25 cellular contexts compared by ENCODE assay signal in the genomic region with DNA sequence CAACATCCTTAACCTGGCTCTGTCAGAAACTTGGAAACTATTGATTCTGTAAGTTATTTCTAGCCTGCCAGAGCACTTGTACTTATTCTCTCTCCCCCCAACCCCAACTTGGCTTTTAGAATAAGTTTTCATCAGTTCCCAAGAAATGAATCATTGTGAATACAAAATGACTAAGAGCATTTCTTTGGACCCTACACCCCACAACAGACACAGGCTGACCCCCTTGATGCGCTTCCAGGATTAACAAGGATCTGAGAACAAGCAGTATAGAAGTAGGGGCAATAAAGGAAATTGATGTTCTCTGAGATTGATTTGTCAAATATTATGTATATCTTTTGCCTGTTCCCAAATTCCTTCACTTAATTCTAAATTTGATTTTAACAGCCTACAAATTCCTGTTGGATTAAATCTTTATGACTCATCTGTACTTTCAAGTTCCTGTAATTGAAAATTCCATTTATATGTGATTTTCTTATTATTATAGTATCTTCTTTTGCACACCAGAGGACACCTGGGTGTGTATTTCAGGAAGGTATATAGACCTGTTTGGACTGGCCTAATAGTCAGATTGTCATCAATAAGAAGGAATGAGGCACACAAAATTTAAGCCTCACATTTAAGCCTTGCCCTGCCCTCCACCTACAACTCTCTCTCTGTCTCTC. TPM values are rescaled to one million over a fixed set of nuclear protein-coding genes. Genes with fewer than 3 reads are reported as not detected.
DNase-seq lines count a peak whose midpoint lies in the region; ATAC-seq, FAIRE-seq and TF ChIP-seq lines count a peak whose summit lies in the region.
"Had no signal": no experiment of that assay in that cellular context is flagged by ENCODE, and none has a peak within 500 bp of the region (broad histone marks: within the 10 kb centered on the region; RNA-seq: fewer than 3 reads in every experiment).

No MANE protein-coding gene starts in this region.

- intact Hi-C loops in body of pancreas (cut with DNase I) = no loop called here

- H3K27ac ChIP-seq in A549 (peak overlapping the region in 1 of 2 experiments; percentile 48; a peak in 3 of 6 replicates), body of pancreas (no peak overlapping the region)
- H3K27ac ChIP-seq: BLaER1 treated with 17β-estradiol and CSF1 and Interleukin-3, amounts not matched to agents 10 nM and 100 nM; pancreas; skin epidermis; stomach; upper lobe of left lung had no signal

- H3K9me3 ChIP-seq in A549 (no peaks in the 10 kb centered on the region), body of pancreas (no peaks in the 10 kb centered on the region)
- H3K9me3 ChIP-seq: BLaER1 treated with 17β-estradiol and CSF1 and Interleukin-3, amounts not matched to agents 10 nM and 100 nM; pancreas; stomach; upper lobe of left lung had no signal

- TF ChIP-seq CTCF in A549 (IDR thresholded peaks at IDR 0.05) = no peak
- no peak for TF ChIP-seq CTCF in astrocyte of the cerebellum (IDR thresholded peaks at IDR 0.05; ENCODE audit: low read depth, low read length, missing control alignments)
- no peak for TF ChIP-seq CTCF in body of pancreas (IDR thresholded peaks at IDR 0.05)

- no peak for DNase-seq in A549 (ENCODE audit: low read depth in 1 of 2, low spot score in 1 of 2)
- DNase-seq in LHCN-M2 (ENCODE audit: low read depth) = peak; percentile 65
- peak; percentile 55 for DNase-seq in astrocyte of the cerebellum (ENCODE audit: low read depth)
- DNase-seq in fibroblast of peridontal ligament (ENCODE audit: extremely low read depth) = peak; percentile 33
- no peak for DNase-seq in body of pancreas
- no peak for DNase-seq in amygdala (lab: John Stamatoyannopoulos, UW)
- DNase-seq in stimulated activated CD4-positive, alpha-beta T cell treated with anti-CD3 and anti-CD28 coated beads, Interleukin-4, amount 100 ng/mL, for 1 hour = no peak
- no peak for DNase-seq in HT-29 (ENCODE audit: low spot score)
- DNase-seq: activated CD4-positive, alpha-beta T cell treated with anti-CD3 and anti-CD28 coated beads for 4 hours; activated naive CD8-positive, alpha-beta T cell treated with anti-CD3 and anti-CD28 coated beads, Interleukin-2, amount 10 ng/mL, durations not matched to agents 7 days and 5 days; effector CD4-positive, alpha-beta T cell; H7; hypothalamus; kidney glomerular epithelial cell; mesendoderm; naive thymus-derived CD8-positive, alpha-beta T cell; NCI-H1930; NCI-H446 treated with DMSO at 0.1 percent for 48 hours; pancreas; stomach; upper lobe of left lung had no signal

- no peak for FAIRE-seq in A549 (lab: Jason Lieb, UNC)
- FAIRE-seq: A204.1, pancreas had no signal

- TF ChIP-seq POLR2A in A549 (IDR thresholded peaks at IDR 0.05; ENCODE audit: low read length) = no peak
- TF ChIP-seq POLR2A in body of pancreas (IDR thresholded peaks at IDR 0.05) = no peak

- no peak for ATAC-seq in A549
- no peak for ATAC-seq in body of pancreas
- ATAC-seq: activated T-helper 17 cell treated with anti-CD3 and anti-CD28 coated beads, Interleukin-2, amount 50 U/mL, for 72 hours; naive thymus-derived CD8-positive, alpha-beta T cell; pancreas had no signal

- H3K36me3 ChIP-seq in body of pancreas (replicated peaks in 1 of 2; ENCODE audit: insufficient read depth in 1 of 2, low read depth in 2 of 2) = no peaks in the 10 kb centered on the region
- H3K36me3 ChIP-seq: BLaER1 treated with 17β-estradiol and CSF1 and Interleukin-3, amounts not matched to agents 10 nM and 100 nM; pancreas; stomach; upper lobe of left lung had no signal

- in situ Hi-C loops in astrocyte of the cerebellum (cut with HindIII; ENCODE audit: low sequenced_read_pairs) = no loop called here

- POLR2A ChIA-PET in A549 (lab: Yijun Ruan, JAX) = interaction anchor here (1.5 kb wide), 1 partner anchor 10 kb away, joined by 4 read pairs; the partner anchor contains the start of gene PTPN4

- peak overlapping the region; percentile 48 for H3K4me2 ChIP-seq in A549
- H3K4me2 ChIP-seq: BLaER1 treated with 17β-estradiol and CSF1 and Interleukin-3, amounts not matched to agents 10 nM and 100 nM had no signal

- CTCF ChIA-PET in A549 (lab: Yijun Ruan, JAX) = interaction anchor here (1.0 to 3.8 kb wide), 2 partner anchors 47 to 73 kb away, joined by 3 to 16 read pairs; no protein-coding TSS in a partner anchor

- H3K4me1 ChIP-seq in A549 (peaks cover 44% of the 10 kb centered on the region), body of pancreas (no peaks in the 10 kb centered on the region)
- H3K4me1 ChIP-seq: pancreas had no signal

- no peak for TF ChIP-seq RAD21 in A549 (conservative IDR thresholded peaks at IDR 0.05 in 1 of 2, IDR thresholded peaks at IDR 0.05 in 1 of 2)

- no peak for TF ChIP-seq EP300 in A549 (IDR thresholded peaks at IDR 0.05)

- 50% methylated on average over 1 of the region's 1 CpG for WGBS in A549 (ENCODE audit: missing lambda C conversion rate)
- 96% methylated on average over 1 of the region's 1 CpG for WGBS in body of pancreas, 2 donors

- H3K27me3 ChIP-seq in body of pancreas = no peaks in the 10 kb centered on the region
- H3K27me3 ChIP-seq: BLaER1 treated with 17β-estradiol and CSF1 and Interleukin-3, amounts not matched to agents 10 nM and 100 nM; pancreas; stomach; upper lobe of left lung had no signal

- H3K4me3 ChIP-seq in A549 = no peak overlapping the region
- H3K4me3 ChIP-seq in astrocyte of the cerebellum (ENCODE audit: low read depth, low read length) = no peak overlapping the region
- no peak overlapping the region for H3K4me3 ChIP-seq in body of pancreas
- H3K4me3 ChIP-seq: BLaER1 treated with 17β-estradiol and CSF1 and Interleukin-3, amounts not matched to agents 10 nM and 100 nM; pancreas; skin epidermis; stomach; upper lobe of left lung had no signal

TF ChIP-seq in A549, 52 proteins besides CTCF, POLR2A, EP300 and RAD21:
- TF ChIP-seq ZC3H11A (IDR thresholded peaks at IDR 0.05) (no peak), RNF2 (IDR thresholded peaks at IDR 0.05; ENCODE audit: borderline replicate concordance, low read depth) (no peak), JUNB (IDR thresholded peaks at IDR 0.05) (peak; percentile 77), KDM1A (IDR thresholded peaks at IDR 0.05; ENCODE audit: low read depth) (no peak), FOSL2 (IDR thresholded peaks at IDR 0.05) (peak; percentile 44; the same call in 1 of the 2 replicates), FOSL2 (CRISPR knock-in tag; IDR thresholded peaks at IDR 0.05) (no peak), ATOH8 (CRISPR knock-in tag; IDR thresholded peaks at IDR 0.05; ENCODE audit: low read depth) (no peak)
TF ChIP-seq in A549: peak in this region for 2.

RNA-seq across cellular contexts. Expression of gene PTPN4, which starts 10.2 kb away (rescaled TPM):
- polyA plus RNA-seq in A549 (2011; rRNA removed) (36.6 and 47.9 TPM in 2 replicates), A549 (2017; fragmentation: RNase III; extraction: RNeasy Plus Mini Kit Qiagen cat#74134 plus additional on column Dnase treatment) (14.1 to 16.9 TPM (median 14.5 TPM) in 3 replicates)
- 7.2 and 9.2 TPM in 2 replicates for polyA plus RNA-seq in A549 (2012; cell fraction: cytosol; rRNA removed)
- 8.8 and 10.0 TPM in 2 replicates for polyA plus RNA-seq in A549 (2012; cell fraction: nucleus; rRNA removed)
- polyA minus RNA-seq in A549 (2011; rRNA and poly(A)+ RNA removed) = 80.4 and 84.0 TPM in 2 replicates
- total RNA-seq in LHCN-M2 (2014; rRNA removed) (13.6 and 17.5 TPM in 2 replicates), body of pancreas (10 to 100 TPM; 12.2 to 21.1 TPM)
- polyA plus RNA-seq in LHCN-M2 (2012) = 2.9 TPM
- 45.4 and 69.3 TPM in 2 replicates for total RNA-seq in HT-29 (2014; rRNA removed; shearing (Covaris generic))

Comparison
In these comparisons a context has a peak if more than half of its experiments do, and no peak if none do; other contexts are left out.
1. DNase-seq: peak in LHCN-M2 (single experiment), astrocyte of the cerebellum (single experiment) and fibroblast of peridontal ligament (single experiment); none in A549 (0 of 2), body of pancreas (0 of 4), amygdala (0 of 56), stimulated activated CD4-positive, alpha-beta T cell treated with anti-CD3 and anti-CD28 coated beads, Interleukin-4, amount 100 ng/mL, for 1 hour (single experiment) and HT-29 (single experiment).